Comparison of ENCODE assay signal across 10 cellular contexts in the genomic region with DNA sequence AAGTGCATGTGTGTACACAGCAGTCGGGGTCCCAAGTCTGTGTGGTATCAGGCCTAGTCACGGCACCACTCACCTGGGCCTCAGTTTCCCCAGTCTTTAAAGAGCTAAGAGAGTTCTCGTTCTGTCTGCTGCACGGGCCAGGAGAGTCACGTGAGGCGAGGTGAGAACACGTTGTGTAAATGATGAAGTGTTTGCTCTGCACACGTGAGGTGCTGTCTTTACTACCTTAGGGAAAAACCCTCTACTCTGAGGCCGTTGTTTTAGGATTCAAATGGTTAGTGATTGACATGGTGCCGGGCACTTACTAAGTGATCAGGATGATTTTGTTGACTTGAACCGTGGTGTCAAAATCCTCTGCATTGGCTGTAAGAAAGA.
A peak's percentile ranks its signal among the peaks of the same experiment; 100 is the strongest.
DNase-seq lines count a peak whose midpoint lies in the region; ATAC-seq and TF ChIP-seq lines count a peak whose summit lies in the region.
"Had no signal": no experiment of that assay in that cellular context is flagged by ENCODE, and none has a peak within 500 bp of the region (broad histone marks: within the 10 kb centered on the region; RNA-seq: fewer than 3 reads in every experiment).

No MANE protein-coding gene starts in this region.

- H3K36me3 Mint-ChIP-seq in activated naive CD8-positive, alpha-beta T cell treated with anti-CD3 and anti-CD28 coated beads, Interleukin-2, amount 10 ng/mL, durations not matched to agents 7 days and 5 days, result no peaks in the 10 kb centered on the region
- peaks cover 2% of the 10 kb centered on the region for H3K36me3 Mint-ChIP-seq in activated naive CD8-positive, alpha-beta T cell treated with anti-CD3 and anti-CD28 coated beads for 36 hours

- H3K9me3 Mint-ChIP-seq in activated naive CD8-positive, alpha-beta T cell treated with anti-CD3 and anti-CD28 coated beads, Interleukin-2, amount 10 ng/mL, durations not matched to agents 7 days and 5 days, result no peaks in the 10 kb centered on the region
- no peaks in the 10 kb centered on the region for H3K9me3 Mint-ChIP-seq in activated naive CD8-positive, alpha-beta T cell treated with anti-CD3 and anti-CD28 coated beads for 36 hours
- H3K9me3 Mint-ChIP-seq: H9 had no signal

- TF ChIP-seq CTCF in colonic mucosa (IDR thresholded peaks at IDR 0.05), result no peak
- no peak for TF ChIP-seq CTCF in vagina (IDR thresholded peaks at IDR 0.05)

- peak; percentile 9 for DNase-seq in activated naive CD8-positive, alpha-beta T cell treated with anti-CD3 and anti-CD28 coated beads, Interleukin-2, amount 10 ng/mL, durations not matched to agents 7 days and 5 days
- no peak for DNase-seq in activated naive CD8-positive, alpha-beta T cell treated with anti-CD3 and anti-CD28 coated beads for 36 hours
- DNase-seq in colonic mucosa (no peak), vagina (ENCODE audit: extremely low spot score in 2 of 2) (no peak), cerebellum (ENCODE audit: low spot score) (no peak)

- intact Hi-C loops in colonic mucosa (cut with DNase I), result no loop called here
- intact Hi-C loops in vagina (cut with DNase I), result no loop called here

- no peaks in the 10 kb centered on the region for H3K36me3 ChIP-seq in colonic mucosa
- peaks cover 3% of the 10 kb centered on the region for H3K36me3 ChIP-seq in mucosa of stomach (ENCODE audit: control insufficient read depth, insufficient read depth, low read length)
- H3K36me3 ChIP-seq in vagina, result no peaks in the 10 kb centered on the region

- POLR2A ChIA-PET in activated naive CD8-positive, alpha-beta T cell treated with anti-CD3 and anti-CD28 coated beads, Interleukin-2, amount 10 ng/mL, durations not matched to agents 7 days and 5 days (lab: Charles Lee), result no interaction called here

- no peaks in the 10 kb centered on the region for H3K27me3 ChIP-seq in colonic mucosa
- H3K27me3 ChIP-seq in mucosa of stomach (ENCODE audit: control insufficient read depth, insufficient read depth, low read length), result no peaks in the 10 kb centered on the region
- no peaks in the 10 kb centered on the region for H3K27me3 ChIP-seq in vagina

- H3K4me3 Mint-ChIP-seq in activated naive CD8-positive, alpha-beta T cell treated with anti-CD3 and anti-CD28 coated beads, Interleukin-2, amount 10 ng/mL, durations not matched to agents 7 days and 5 days, result no peak overlapping the region
- no peak overlapping the region for H3K4me3 Mint-ChIP-seq in activated naive CD8-positive, alpha-beta T cell treated with anti-CD3 and anti-CD28 coated beads for 36 hours
- H3K4me3 Mint-ChIP-seq: H9 had no signal

- no peak overlapping the region for H3K27ac Mint-ChIP-seq in activated naive CD8-positive, alpha-beta T cell treated with anti-CD3 and anti-CD28 coated beads, Interleukin-2, amount 10 ng/mL, durations not matched to agents 7 days and 5 days
- H3K27ac Mint-ChIP-seq in activated naive CD8-positive, alpha-beta T cell treated with anti-CD3 and anti-CD28 coated beads for 36 hours, result no peak overlapping the region

- peak overlapping the region; percentile 38 to 72 for H3K9ac ChIP-seq in colonic mucosa (ENCODE audit: low read depth in 2 of 2, low read length in 2 of 2)
- H3K9ac ChIP-seq in mucosa of stomach (ENCODE audit: low read length), result peak overlapping the region; percentile 98

- no peak for TF ChIP-seq POLR2A in vagina (IDR thresholded peaks at IDR 0.05)

- peaks cover 14% of the 10 kb centered on the region for H3K4me1 ChIP-seq in colonic mucosa
- H3K4me1 ChIP-seq in mucosa of stomach (ENCODE audit: control insufficient read depth, insufficient read depth, low read length), result peaks cover 83% of the 10 kb centered on the region
- H3K4me1 ChIP-seq in vagina, result peaks cover 90% of the 10 kb centered on the region

- H3K27ac ChIP-seq in colonic mucosa (peak overlapping the region; percentile 99), vagina (peak overlapping the region; percentile 100)
- H3K27ac ChIP-seq: BLaER1 treated with 17β-estradiol and CSF1 and Interleukin-3, amounts not matched to agents 10 nM and 100 nM had no signal

- ATAC-seq in activated naive CD8-positive, alpha-beta T cell treated with anti-CD3 and anti-CD28 coated beads, Interleukin-2, amount 10 ng/mL, durations not matched to agents 7 days and 5 days (ENCODE audit: low read depth), result no peak
- no peak for ATAC-seq in HG03378 (IDR thresholded peaks at IDR 0.05; ENCODE audit: unreplicated experiment)
- ATAC-seq in HG03520 (IDR thresholded peaks at IDR 0.05; ENCODE audit: unreplicated experiment), result no peak

- H3K4me3 ChIP-seq in colonic mucosa (no peak overlapping the region), mucosa of stomach (ENCODE audit: low read length) (no peak overlapping the region), vagina (peak overlapping the region; percentile 21 to 23)
- H3K4me3 ChIP-seq: BLaER1 treated with 17β-estradiol and CSF1 and Interleukin-3, amounts not matched to agents 10 nM and 100 nM had no signal

- peaks cover 9% of the 10 kb centered on the region for H3K4me1 Mint-ChIP-seq in activated naive CD8-positive, alpha-beta T cell treated with anti-CD3 and anti-CD28 coated beads, Interleukin-2, amount 10 ng/mL, durations not matched to agents 7 days and 5 days
- H3K4me1 Mint-ChIP-seq in activated naive CD8-positive, alpha-beta T cell treated with anti-CD3 and anti-CD28 coated beads for 36 hours, result peaks cover 26% of the 10 kb centered on the region
- H3K4me1 Mint-ChIP-seq: H9 had no signal

- H3K9me3 ChIP-seq in colonic mucosa (no peaks in the 10 kb centered on the region), mucosa of stomach (ENCODE audit: control insufficient read depth, low read length) (no peaks in the 10 kb centered on the region), vagina (no peaks in the 10 kb centered on the region)
- H3K9me3 ChIP-seq: BLaER1 treated with 17β-estradiol and CSF1 and Interleukin-3, amounts not matched to agents 10 nM and 100 nM had no signal

- H3K27me3 Mint-ChIP-seq in activated naive CD8-positive, alpha-beta T cell treated with anti-CD3 and anti-CD28 coated beads, Interleukin-2, amount 10 ng/mL, durations not matched to agents 7 days and 5 days, result no peaks in the 10 kb centered on the region
- H3K27me3 Mint-ChIP-seq in activated naive CD8-positive, alpha-beta T cell treated with anti-CD3 and anti-CD28 coated beads for 36 hours, result no peaks in the 10 kb centered on the region

Comparison
In these comparisons a context has a peak if more than half of its experiments do, and no peak if none do; other contexts are left out.
1. H3K4me3 ChIP-seq: peak in vagina (2 of 2); none in colonic mucosa (single experiment) and mucosa of stomach (single experiment).